8 cellular contexts compared by ENCODE assay signal in the genomic region with DNA sequence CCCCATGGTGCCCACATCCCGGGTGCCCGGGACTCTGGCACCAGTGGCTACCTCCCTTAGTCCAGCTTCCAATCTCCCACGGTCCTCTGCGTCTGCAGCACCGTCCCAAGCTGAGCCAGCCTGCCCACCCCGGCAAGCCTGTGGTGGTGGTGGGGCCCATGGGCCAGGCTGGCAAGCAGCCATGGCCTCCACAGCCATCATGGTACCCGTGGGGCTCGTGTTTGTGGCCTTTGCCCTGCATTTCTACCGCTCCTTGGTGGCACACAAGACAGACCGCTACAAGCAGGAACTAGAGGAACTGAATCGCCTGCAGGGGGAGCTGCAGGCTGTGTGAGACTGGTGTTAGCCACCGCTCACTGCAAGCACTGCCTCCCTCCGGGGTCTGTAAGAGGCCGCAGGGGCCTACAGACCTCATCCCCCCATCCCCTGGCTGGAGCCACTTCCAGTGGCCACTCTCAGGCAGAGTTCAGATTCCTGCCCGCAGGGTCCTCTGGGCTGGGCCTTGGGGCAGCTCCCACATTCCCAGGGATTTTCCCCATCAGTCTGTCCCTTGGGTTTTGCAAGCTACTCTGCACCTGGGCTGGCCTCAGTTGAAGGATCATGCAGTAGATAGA. TPM values are rescaled to one million over a fixed set of nuclear protein-coding genes. Genes with fewer than 3 reads are reported as not detected.
A peak's percentile ranks its signal among the peaks of the same experiment; 100 is the strongest.
DNase-seq lines count a peak whose midpoint lies in the region; ATAC-seq and TF ChIP-seq lines count a peak whose summit lies in the region.

No MANE protein-coding gene starts in this region.

- H3K4me3 ChIP-seq in DOHH2 (ENCODE audit: low read length), result no peak overlapping the region
- H3K4me3 ChIP-seq in RWPE2 (ENCODE audit: severe bottlenecking), result no peak overlapping the region
- no peak overlapping the region for H3K4me3 ChIP-seq in retinal pigment epithelial cell (ENCODE audit: low read length)

- H3K36me3 ChIP-seq in DOHH2 (ENCODE audit: control insufficient read depth, low read length) (peaks cover 8% of the 10 kb centered on the region; the same call in 1 of the 2 replicates), RWPE2 (ENCODE audit: low read depth) (no peaks in the 10 kb centered on the region)

- H3K9me3 ChIP-seq in DOHH2 (ENCODE audit: control insufficient read depth, insufficient read depth, low read length) (no peaks in the 10 kb centered on the region), RWPE2 (ENCODE audit: severe bottlenecking) (no peaks in the 10 kb centered on the region)

- peaks cover 17% of the 10 kb centered on the region for H3K79me2 ChIP-seq in DOHH2 (ENCODE audit: control insufficient read depth, low read length)

- peak overlapping the region; percentile 35; the same call in 1 of the 2 replicates for H3K4me2 ChIP-seq in DOHH2 (ENCODE audit: low read length)

- peaks cover 15% of the 10 kb centered on the region for H3F3A ChIP-seq in DOHH2 (ENCODE audit: control insufficient read depth, insufficient read depth)

- ATAC-seq in RWPE2 (ENCODE audit: low read depth), result no peak
- ATAC-seq in GM21367 (IDR thresholded peaks at IDR 0.05; ENCODE audit: unreplicated experiment), result no peak
- no peak for ATAC-seq in HG03457 (IDR thresholded peaks at IDR 0.05; ENCODE audit: unreplicated experiment)

- H4K20me1 ChIP-seq in DOHH2 (ENCODE audit: control insufficient read depth, insufficient read depth, low read depth, low read length), result no peaks in the 10 kb centered on the region

- no peaks in the 10 kb centered on the region for H3K9me2 ChIP-seq in DOHH2 (replicated peaks; ENCODE audit: control insufficient read depth, low read length)

- H3K27me3 ChIP-seq in DOHH2 (ENCODE audit: control insufficient read depth, low read length) (no peaks in the 10 kb centered on the region), RWPE2 (ENCODE audit: insufficient read depth, poor library complexity, severe bottlenecking) (no peaks in the 10 kb centered on the region)

- H3K4me1 ChIP-seq in DOHH2 (ENCODE audit: control insufficient read depth, low read length), result peaks cover 37% of the 10 kb centered on the region
- H3K4me1 ChIP-seq in RWPE2 (ENCODE audit: insufficient read depth, poor library complexity, severe bottlenecking), result peaks cover 5% of the 10 kb centered on the region

- TF ChIP-seq CTCF in DOHH2 (IDR thresholded peaks at IDR 0.05; ENCODE audit: low read depth, low read length, poor library complexity, severe bottlenecking) (peak; percentile 92), RWPE2 (IDR thresholded peaks at IDR 0.05; ENCODE audit: poor library complexity, severe bottlenecking) (peak; percentile 62), retinal pigment epithelial cell (conservative IDR thresholded peaks at IDR 0.05; ENCODE audit: low read depth, low read length) (peak; percentile 86)

- H3K27ac ChIP-seq in DOHH2 (ENCODE audit: low read depth, low read length), result no peak overlapping the region
- no peak overlapping the region for H3K27ac ChIP-seq in RWPE2 (ENCODE audit: poor library complexity, severe bottlenecking)

- DNase-seq in LHCN-M2 (ENCODE audit: low read depth) (peak; percentile 61), RWPE2 (ENCODE audit: low spot score) (no peak), globus pallidus (ENCODE audit: low spot score) (peak; percentile 73), retinal pigment epithelial cell (ENCODE audit: low read depth) (peak; percentile 32)
- DNase-seq in activated naive CD4-positive, alpha-beta T cell (lab: John Stamatoyannopoulos, UW), result peak in 3 of 4 experiments; percentile 12 to 38 (median 14)

RNA-seq across cellular contexts. Expression of gene SETD1A, which starts 3.9 kb away (rescaled TPM):
- 2.4 and 3.4 TPM in 2 replicates for total RNA-seq in LHCN-M2 (2014; rRNA removed)
- polyA plus RNA-seq in LHCN-M2 (2012), result 8.3 TPM

RNA-seq across cellular contexts. Expression of gene ORAI3, which starts 4.8 kb away (rescaled TPM):
- 62.5 and 73.6 TPM in 2 replicates for total RNA-seq in LHCN-M2 (2014; rRNA removed)
- 27.1 TPM for polyA plus RNA-seq in LHCN-M2 (2012)

RNA-seq across cellular contexts. Expression of gene FBXL19, which starts 30.2 kb away (rescaled TPM):
- total RNA-seq in LHCN-M2 (2014; rRNA removed), result 28.6 and 33.2 TPM in 2 replicates
- polyA plus RNA-seq in LHCN-M2 (2012), result 13.8 TPM

RNA-seq across cellular contexts. Expression of gene HSD3B7, which starts 31.4 kb away (rescaled TPM):
- total RNA-seq in LHCN-M2 (2014; rRNA removed), result 133 and 143 TPM in 2 replicates
- polyA plus RNA-seq in LHCN-M2 (2012), result 38.4 TPM

RNA-seq across cellular contexts. Expression of gene STX1B, which starts 56.8 kb away (rescaled TPM):
- total RNA-seq in LHCN-M2 (2014; rRNA removed), result 1.7 and 4.1 TPM in 2 replicates
- 3.4 TPM for polyA plus RNA-seq in LHCN-M2 (2012)
